24 cellular contexts compared by ENCODE assay signal in genomic region chr9:3855601-3856328, GRCh38.
"Had no signal": no experiment of that assay in that cellular context is flagged by ENCODE, and none has a peak within 500 bp of the region (broad histone marks: within the 10 kb centered on the region; RNA-seq: fewer than 3 reads in every experiment).

No MANE protein-coding gene starts in this region.

- H3K27me3 ChIP-seq: cardiac muscle cell, gastrocnemius medialis, hepatocyte, uterus had no signal

- H3K9me3 ChIP-seq: gastrocnemius medialis, uterus had no signal

- H3K36me3 ChIP-seq: cardiac muscle cell, gastrocnemius medialis, uterus had no signal

- H3K27ac ChIP-seq: cardiac muscle cell, coronary artery, gastrocnemius medialis, hepatocyte, uterus had no signal

- H3K36me3 Mint-ChIP-seq: type B pancreatic cell, WTC11 had no signal

- H3K9me3 Mint-ChIP-seq: activated CD8-positive, alpha-beta T cell treated with anti-CD3 and anti-CD28 coated beads for 36 hours; activated naive CD4-positive, alpha-beta T cell treated with anti-CD3 and anti-CD28 coated beads, Interleukin-2, amount 50 U/mL, for 24 hours; activated naive CD8-positive, alpha-beta T cell treated with anti-CD3 and anti-CD28 coated beads, Interleukin-2, amount 50 U/mL, for 24 hours; activated T-cell treated with anti-CD3 and anti-CD28 coated beads, Interleukin-2, amount 50 U/mL, for 4 hours; activated T-helper 17 cell treated with anti-CD3 and anti-CD28 coated beads, Interleukin-2, amount 50 U/mL, for 72 hours; effector memory CD8-positive, alpha-beta T cell; type B pancreatic cell; WTC11 had no signal

- DNase-seq: activated CD4-positive, alpha-beta T cell treated with anti-CD3 and anti-CD28 coated beads, Interleukin-2, amount 50 U/mL, for 1 hour; activated CD8-positive, alpha-beta T cell treated with anti-CD3 and anti-CD28 coated beads for 36 hours; activated naive CD8-positive, alpha-beta T cell treated with anti-CD3 and anti-CD28 coated beads, Interleukin-2, amount 50 U/mL, for 24 hours; activated T-cell treated with anti-CD3 and anti-CD28 coated beads, Interleukin-2, amount 50 U/mL, for 4 hours; amygdala; cerebellar nuclear complex; effector memory CD8-positive, alpha-beta T cell; erythroblast; gastrocnemius medialis; left cardiac atrium; midbrain; naive thymus-derived CD4-positive, alpha-beta T cell; right cardiac atrium; stimulated activated CD4-positive, alpha-beta T cell treated with anti-CD3 and anti-CD28 coated beads, Interleukin-2, amount 100 ng/mL, for 48 hours; stimulated activated naive CD8-positive, alpha-beta T cell treated with anti-CD3 and anti-CD28 coated beads, Interleukin-15, Interleukin-2, amounts not matched to agents 100 U/mL and 50 U/mL, for 24 hours; T1000; uterus had no signal

- ATAC-seq: activated CD8-positive, alpha-beta T cell treated with anti-CD3 and anti-CD28 coated beads for 36 hours; activated naive CD8-positive, alpha-beta T cell treated with anti-CD3 and anti-CD28 coated beads, Interleukin-2, amount 50 U/mL, for 24 hours; activated T-cell treated with anti-CD3 and anti-CD28 coated beads, Interleukin-2, amount 50 U/mL, for 4 hours; activated T-helper 17 cell treated with anti-CD3 and anti-CD28 coated beads, Interleukin-2, amount 50 U/mL, for 72 hours; effector memory CD8-positive, alpha-beta T cell; gastrocnemius medialis; left cardiac atrium; naive thymus-derived CD4-positive, alpha-beta T cell; right cardiac atrium; stimulated activated naive CD8-positive, alpha-beta T cell treated with anti-CD3 and anti-CD28 coated beads, Interleukin-15, Interleukin-2, amounts not matched to agents 100 U/mL and 50 U/mL, for 24 hours; WTC11 had no signal

- H3K27ac Mint-ChIP-seq: activated CD8-positive, alpha-beta T cell treated with anti-CD3 and anti-CD28 coated beads for 36 hours; activated naive CD8-positive, alpha-beta T cell treated with anti-CD3 and anti-CD28 coated beads, Interleukin-2, amount 50 U/mL, for 24 hours; activated T-helper 17 cell treated with anti-CD3 and anti-CD28 coated beads, Interleukin-2, amount 50 U/mL, for 72 hours; effector memory CD8-positive, alpha-beta T cell; naive thymus-derived CD4-positive, alpha-beta T cell; type B pancreatic cell; WTC11 had no signal

- H3K4me3 Mint-ChIP-seq: activated CD8-positive, alpha-beta T cell treated with anti-CD3 and anti-CD28 coated beads for 36 hours; activated naive CD4-positive, alpha-beta T cell treated with anti-CD3 and anti-CD28 coated beads, Interleukin-2, amount 50 U/mL, for 24 hours; activated naive CD8-positive, alpha-beta T cell treated with anti-CD3 and anti-CD28 coated beads, Interleukin-2, amount 50 U/mL, for 24 hours; activated T-cell treated with anti-CD3 and anti-CD28 coated beads, Interleukin-2, amount 50 U/mL, for 4 hours; activated T-helper 17 cell treated with anti-CD3 and anti-CD28 coated beads, Interleukin-2, amount 50 U/mL, for 72 hours; effector memory CD8-positive, alpha-beta T cell; naive thymus-derived CD4-positive, alpha-beta T cell; type B pancreatic cell; WTC11 had no signal

- H3K4me3 ChIP-seq: cardiac muscle cell, coronary artery, gastrocnemius medialis, hepatocyte, uterus had no signal

- H3K4me1 ChIP-seq: gastrocnemius medialis, uterus had no signal

- H3K4me1 Mint-ChIP-seq: activated naive CD4-positive, alpha-beta T cell treated with anti-CD3 and anti-CD28 coated beads, Interleukin-2, amount 50 U/mL, for 24 hours; activated T-helper 17 cell treated with anti-CD3 and anti-CD28 coated beads, Interleukin-2, amount 50 U/mL, for 72 hours; naive thymus-derived CD4-positive, alpha-beta T cell; WTC11 had no signal
